ENCODE assay signal across 1 cellular context in genomic region chr20:46324960-46325703, GRCh38.
TF ChIP-seq lines count a peak whose summit lies in the region.

No MANE protein-coding gene starts in this region.

TF ChIP-seq in K562, 482 proteins besides CTCF, POLR2A, EP300 and RAD21 (continued from another document):
- TF ChIP-seq ZMIZ1 (IDR thresholded peaks at IDR 0.05; ENCODE audit: low read depth in 2 of 2, low read length in 2 of 2) (no peak), SMC3 (conservative IDR thresholded peaks at IDR 0.05; ENCODE audit: insufficient read depth, low read depth, low read length) (0 out of 2 replicates have a peak, but pooled peaks have one; percentile 40), ZC3H4 (CRISPR knock-in tag; IDR thresholded peaks at IDR 0.05; ENCODE audit: borderline replicate concordance) (no peak), NCOA6 (IDR thresholded peaks at IDR 0.05) (no peak), TEAD4 (IDR thresholded peaks at IDR 0.05; ENCODE audit: low read length) (peak; percentile 34), TEAD4 (CRISPR knock-in tag; IDR thresholded peaks at IDR 0.05; ENCODE audit: borderline replicate concordance) (no peak), TAL1 (IDR thresholded peaks at IDR 0.05) (no peak), ZBED1 (IDR thresholded peaks at IDR 0.05) (no peak), ARID1B (IDR thresholded peaks at IDR 0.05) (no peak), RCOR1 (IDR thresholded peaks at IDR 0.05; ENCODE audit: borderline replicate concordance in 1 of 2, low read depth in 2 of 2, low read length in 2 of 2) (0 out of 4 replicates have a peak, but pooled peaks of 1 of the 2 experiments have one; percentile 17)
TF ChIP-seq in K562: peak in this region for 6.
